Comparison of ENCODE assay signal across 25 cellular contexts in genomic region chr16:9275816-9276354, GRCh38.
DNase-seq lines count a peak whose midpoint lies in the region; ATAC-seq, FAIRE-seq and TF ChIP-seq lines count a peak whose summit lies in the region.
"Had no signal": no experiment of that assay in that cellular context is flagged by ENCODE, and none has a peak within 500 bp of the region (broad histone marks: within the 10 kb centered on the region; RNA-seq: fewer than 3 reads in every experiment).

No MANE protein-coding gene starts in this region.

- H3K79me1 ChIP-seq in mesendoderm (ENCODE audit: low read length), result no peaks in the 10 kb centered on the region
- no peaks in the 10 kb centered on the region for H3K79me1 ChIP-seq in trophoblast cell (ENCODE audit: low read length)

- H4K5ac ChIP-seq in mesendoderm (ENCODE audit: low read length), result no peak overlapping the region

- H3K4me3 ChIP-seq in GM23338, result no peak overlapping the region
- no peak overlapping the region for H3K4me3 ChIP-seq in mesendoderm (ENCODE audit: low read length)
- no peak overlapping the region for H3K4me3 ChIP-seq in trophoblast cell (ENCODE audit: low read depth, low read length)
- no peak overlapping the region for H3K4me3 ChIP-seq in kidney (ENCODE audit: low read length in 2 of 2)
- H3K4me3 ChIP-seq: A549; BLaER1 treated with 17β-estradiol and CSF1 and Interleukin-3, amounts not matched to agents 10 nM and 100 nM had no signal

- H3K4me1 ChIP-seq in GM23338 (ENCODE audit: insufficient read depth) (no peaks in the 10 kb centered on the region), mesendoderm (ENCODE audit: control insufficient read depth, low read depth, low read length) (no peaks in the 10 kb centered on the region), trophoblast cell (ENCODE audit: control insufficient read depth in 1 of 2, insufficient read depth in 2 of 2, low read length in 2 of 2) (peaks cover 6 to 7% of the 10 kb centered on the region in 2 experiments), kidney (ENCODE audit: control insufficient read depth in 1 of 2, insufficient read depth in 1 of 2, low read depth in 1 of 2, low read length in 2 of 2) (no peaks in the 10 kb centered on the region)
- H3K4me1 ChIP-seq: A549, BE2C had no signal

- ATAC-seq in GM23338, result no peak
- ATAC-seq in activated CD8-positive, alpha-beta memory T cell treated with anti-CD3 and anti-CD28 coated beads, Interleukin-2, amount 10 ng/mL, durations not matched to agents 7 days and 5 days, result no peak
- ATAC-seq: A549 had no signal

- H4K8ac ChIP-seq in mesendoderm (ENCODE audit: low read depth, low read length), result no peak overlapping the region
- H4K8ac ChIP-seq in trophoblast cell (ENCODE audit: low read depth, low read length), result no peak overlapping the region

- peaks cover 4% of the 10 kb centered on the region for H3K9me2 ChIP-seq in GM23338 (ENCODE audit: insufficient read depth)

- H3K4me1 Mint-ChIP-seq in GM23338, result no peaks in the 10 kb centered on the region; the same call in 2 of the 3 replicates
- no peaks in the 10 kb centered on the region for H3K4me1 Mint-ChIP-seq in activated CD8-positive, alpha-beta memory T cell treated with anti-CD3 and anti-CD28 coated beads, Interleukin-2, amount 10 ng/mL, durations not matched to agents 7 days and 5 days
- H3K4me1 Mint-ChIP-seq: CD8-positive, alpha-beta memory T cell had no signal

- H2AFZ ChIP-seq in GM23338 (0 out of 2 replicates have a peak overlapping the region, but pooled peaks have one; percentile 18), trophoblast cell (ENCODE audit: insufficient read depth, low read length, poor library complexity) (no peak overlapping the region)

- no CpG with 5 or more reads among the region's 4 CpGs for WGBS in mesendoderm (ENCODE audit: extremely low coverage, insufficient coverage, low lambda C conversion rate)
- no CpG with 5 or more reads among the region's 4 CpGs for WGBS in trophoblast cell (ENCODE audit: extremely low coverage, insufficient coverage, insufficient read length)

- H3K36me3 ChIP-seq in GM23338 (ENCODE audit: insufficient read depth), result no peaks in the 10 kb centered on the region
- H3K36me3 ChIP-seq in mesendoderm (ENCODE audit: control insufficient read depth, insufficient read depth, low read length), result no peaks in the 10 kb centered on the region
- H3K36me3 ChIP-seq in trophoblast cell (ENCODE audit: control insufficient read depth in 1 of 2, insufficient read depth in 2 of 2, low read length in 2 of 2), result no peaks in the 10 kb centered on the region
- no peaks in the 10 kb centered on the region for H3K36me3 ChIP-seq in kidney (ENCODE audit: control insufficient read depth in 1 of 2, insufficient read depth in 2 of 2, low read length in 2 of 2)
- H3K36me3 ChIP-seq: BE2C; BLaER1 treated with 17β-estradiol and CSF1 and Interleukin-3, amounts not matched to agents 10 nM and 100 nM had no signal

- CTCF ChIA-PET in activated CD8-positive, alpha-beta memory T cell treated with anti-CD3 and anti-CD28 coated beads, Interleukin-2, amount 10 ng/mL, durations not matched to agents 7 days and 5 days (lab: Charles Lee), result no interaction called here

- intact Hi-C loops in kidney (cut with DNase I), result no loop called here

- no peaks in the 10 kb centered on the region for H4K20me1 ChIP-seq in GM23338 (replicated peaks; ENCODE audit: insufficient read depth)
- H4K20me1 ChIP-seq: BLaER1 treated with 17β-estradiol and CSF1 and Interleukin-3, amounts not matched to agents 10 nM and 100 nM had no signal

- DNase-seq in GM23338 (ENCODE audit: low spot score) (no peak), mesendoderm (peak; percentile 39), trophoblast cell (peak; percentile 61 to 83), NCI-H1092 (lab: John Stamatoyannopoulos, UW) (no peak), kidney (no peak)
- no peak for DNase-seq in activated CD8-positive, alpha-beta memory T cell treated with anti-CD3 and anti-CD28 coated beads, Interleukin-2, amount 10 ng/mL, durations not matched to agents 7 days and 5 days
- DNase-seq: 8988T; ACHN; AML-193; BE2C; CD4-positive, alpha-beta T cell; CD8-positive, alpha-beta memory T cell; DMS 273 treated with DMSO at 0.1 percent for 48 hours; DMS79; EL; GF-D8; H7; HCEC 1CT had no signal

- no peak overlapping the region for H3K4me2 ChIP-seq in GM23338
- no peak overlapping the region for H3K4me2 ChIP-seq in mesendoderm (ENCODE audit: low read length)
- no peak overlapping the region for H3K4me2 ChIP-seq in trophoblast cell (ENCODE audit: low read length)
- H3K4me2 ChIP-seq: A549; BLaER1 treated with 17β-estradiol and CSF1 and Interleukin-3, amounts not matched to agents 10 nM and 100 nM had no signal

- H3K79me2 ChIP-seq in GM23338 (replicated peaks; ENCODE audit: insufficient read depth) (no peaks in the 10 kb centered on the region), mesendoderm (ENCODE audit: control insufficient read depth, insufficient read depth, low read length) (no peaks in the 10 kb centered on the region), trophoblast cell (ENCODE audit: control insufficient read depth, insufficient read depth, low read length, poor library complexity) (no peaks in the 10 kb centered on the region)

- H3K9me3 ChIP-seq in trophoblast cell (ENCODE audit: insufficient read depth, low read depth, low read length) (peaks cover 2% of the 10 kb centered on the region), kidney (ENCODE audit: control insufficient read depth in 1 of 2, low read length in 2 of 2) (no peaks in the 10 kb centered on the region)
- H3K9me3 ChIP-seq: A549; BE2C; BLaER1 treated with 17β-estradiol and CSF1 and Interleukin-3, amounts not matched to agents 10 nM and 100 nM had no signal

- H3K9ac ChIP-seq in mesendoderm (ENCODE audit: low read length), result no peak overlapping the region
- no peak overlapping the region for H3K9ac ChIP-seq in trophoblast cell (ENCODE audit: low read length)
- no peak overlapping the region for H3K9ac ChIP-seq in kidney (ENCODE audit: low read length in 2 of 2)
- H3K9ac ChIP-seq: BLaER1 treated with 17β-estradiol and CSF1 and Interleukin-3, amounts not matched to agents 10 nM and 100 nM had no signal

- H3F3A ChIP-seq in GM23338 (replicated peaks; ENCODE audit: low read depth), result no peaks in the 10 kb centered on the region

- H2BK120ac ChIP-seq in mesendoderm (ENCODE audit: low read depth, low read length) (no peak overlapping the region), trophoblast cell (ENCODE audit: insufficient read depth, low read length, poor library complexity) (no peak overlapping the region)

- H2BK12ac ChIP-seq in trophoblast cell (ENCODE audit: low read length), result no peak overlapping the region

- H3K36me3 Mint-ChIP-seq in GM23338 (ENCODE audit: low read depth), result no peaks in the 10 kb centered on the region
- H3K36me3 Mint-ChIP-seq in activated CD8-positive, alpha-beta memory T cell treated with anti-CD3 and anti-CD28 coated beads, Interleukin-2, amount 10 ng/mL, durations not matched to agents 7 days and 5 days, result no peaks in the 10 kb centered on the region
- H3K36me3 Mint-ChIP-seq: CD14-positive monocyte; CD8-positive, alpha-beta memory T cell had no signal

- H3K56ac ChIP-seq in mesendoderm (ENCODE audit: low read length), result no peak overlapping the region

- H3K4ac ChIP-seq in mesendoderm (ENCODE audit: low read depth, low read length) (no peak overlapping the region), trophoblast cell (ENCODE audit: low read depth, low read length) (no peak overlapping the region)

- H3K14ac ChIP-seq in trophoblast cell (ENCODE audit: low read length), result no peak overlapping the region

- H3K23ac ChIP-seq in mesendoderm (ENCODE audit: low read length) (no peak overlapping the region), trophoblast cell (ENCODE audit: low read length) (no peak overlapping the region)

- H3K27ac Mint-ChIP-seq in GM23338, result no peak overlapping the region
- H3K27ac Mint-ChIP-seq in activated CD8-positive, alpha-beta memory T cell treated with anti-CD3 and anti-CD28 coated beads, Interleukin-2, amount 10 ng/mL, durations not matched to agents 7 days and 5 days, result no peak overlapping the region
- H3K27ac Mint-ChIP-seq: CD4-positive, alpha-beta T cell; CD8-positive, alpha-beta memory T cell had no signal

- peaks cover 8% of the 10 kb centered on the region for H3K27me3 Mint-ChIP-seq in GM23338 (ENCODE audit: insufficient read depth, low read depth, poor library complexity)
- H3K27me3 Mint-ChIP-seq in activated CD8-positive, alpha-beta memory T cell treated with anti-CD3 and anti-CD28 coated beads, Interleukin-2, amount 10 ng/mL, durations not matched to agents 7 days and 5 days, result no peaks in the 10 kb centered on the region
- H3K27me3 Mint-ChIP-seq: CD4-positive, alpha-beta T cell had no signal

- H2AK5ac ChIP-seq in mesendoderm (ENCODE audit: low read length), result no peak overlapping the region
- H2AK5ac ChIP-seq in trophoblast cell (ENCODE audit: low read length), result no peak overlapping the region

- no peak overlapping the region for H4K91ac ChIP-seq in trophoblast cell (ENCODE audit: low read depth, low read length)

- no peaks in the 10 kb centered on the region for H3K9me3 Mint-ChIP-seq in GM23338
- no peaks in the 10 kb centered on the region for H3K9me3 Mint-ChIP-seq in activated CD8-positive, alpha-beta memory T cell treated with anti-CD3 and anti-CD28 coated beads, Interleukin-2, amount 10 ng/mL, durations not matched to agents 7 days and 5 days (ENCODE audit: low read depth)
- H3K9me3 Mint-ChIP-seq: CD4-positive, alpha-beta T cell had no signal

- no peak for FAIRE-seq in kidney (lab: Jason Lieb, UNC)
- FAIRE-seq: A549, D721Med, GM12891, GM18507, H1 had no signal

- TF ChIP-seq CTCF in GM23338 (conservative IDR thresholded peaks at IDR 0.05; ENCODE audit: low read depth in 2 of 2) (no peak), kidney (IDR thresholded peaks at IDR 0.05; ENCODE audit: borderline replicate concordance, extremely low read depth, insufficient read depth) (no peak)

- H2BK5ac ChIP-seq in mesendoderm (ENCODE audit: low read length), result no peak overlapping the region
- H2BK5ac ChIP-seq in trophoblast cell (ENCODE audit: low read depth, low read length, poor library complexity), result no peak overlapping the region

- H3K27ac ChIP-seq in GM23338 (ENCODE audit: low read depth) (no peak overlapping the region), mesendoderm (ENCODE audit: low read depth, low read length) (no peak overlapping the region), trophoblast cell (ENCODE audit: low read depth, low read length) (no peak overlapping the region), kidney (ENCODE audit: low read depth in 2 of 2, low read length in 2 of 2) (no peak overlapping the region)
- H3K27ac ChIP-seq: A549; BLaER1 treated with 17β-estradiol and CSF1 and Interleukin-3, amounts not matched to agents 10 nM and 100 nM had no signal

- no peak overlapping the region for H4K12ac ChIP-seq in trophoblast cell (ENCODE audit: low read depth, low read length)

- no peak overlapping the region for H2BK15ac ChIP-seq in mesendoderm (replicated peaks; ENCODE audit: low read depth)

- H3K27me3 ChIP-seq in GM23338 (ENCODE audit: insufficient read depth), result no peaks in the 10 kb centered on the region
- H3K27me3 ChIP-seq in mesendoderm (ENCODE audit: insufficient read depth, low read length, poor library complexity), result no peaks in the 10 kb centered on the region
- H3K27me3 ChIP-seq in trophoblast cell (ENCODE audit: insufficient read depth, low read length), result no peaks in the 10 kb centered on the region
- H3K27me3 ChIP-seq: BE2C; BLaER1 treated with 17β-estradiol and CSF1 and Interleukin-3, amounts not matched to agents 10 nM and 100 nM had no signal

- H3K4me3 Mint-ChIP-seq in GM23338, result no peak overlapping the region
- H3K4me3 Mint-ChIP-seq in activated CD8-positive, alpha-beta memory T cell treated with anti-CD3 and anti-CD28 coated beads, Interleukin-2, amount 10 ng/mL, durations not matched to agents 7 days and 5 days, result no peak overlapping the region
- H3K4me3 Mint-ChIP-seq: CD4-positive, alpha-beta T cell; CD8-positive, alpha-beta memory T cell had no signal

- H3K18ac ChIP-seq in mesendoderm (ENCODE audit: low read length), result no peak overlapping the region
- H3K18ac ChIP-seq in trophoblast cell (ENCODE audit: low read length), result no peak overlapping the region

Comparison
In these comparisons a context has a peak if more than half of its experiments do, and no peak if none do; other contexts are left out.
1. DNase-seq: peak in mesendoderm (single experiment) and trophoblast cell (2 of 2); none in GM23338 (single experiment), NCI-H1092 (single experiment), activated CD8-positive, alpha-beta memory T cell treated with anti-CD3 and anti-CD28 coated beads, Interleukin-2, amount 10 ng/mL, durations not matched to agents 7 days and 5 days (single experiment) and kidney (single experiment).